ENCODE assay signal across 22 cellular contexts in the genomic region with DNA sequence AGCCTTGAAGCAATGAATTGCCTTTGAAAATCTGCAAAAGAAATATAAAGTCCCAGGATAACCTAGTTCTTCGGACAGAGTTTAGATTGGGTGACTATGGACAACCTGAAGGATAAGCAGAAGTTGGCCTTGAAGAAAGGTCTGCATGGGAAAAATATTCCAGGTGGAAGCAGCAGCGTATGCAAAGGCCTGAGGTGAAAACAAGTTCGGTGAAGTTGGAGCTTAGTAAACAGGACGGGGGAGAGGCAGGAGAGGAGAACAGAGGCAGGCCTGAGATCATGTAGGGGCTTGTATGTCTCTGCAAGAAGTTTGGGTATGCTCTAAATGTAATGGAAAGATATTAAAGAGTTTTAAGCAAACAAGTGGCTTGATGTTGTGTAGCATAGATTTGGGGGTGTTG.
DNase-seq lines count a peak whose midpoint lies in the region; ATAC-seq, FAIRE-seq and TF ChIP-seq lines count a peak whose summit lies in the region.
"Had no signal": no experiment of that assay in that cellular context is flagged by ENCODE, and none has a peak within 500 bp of the region (broad histone marks: within the 10 kb centered on the region; RNA-seq: fewer than 3 reads in every experiment).

No MANE protein-coding gene starts in this region.

- H3K4me1 ChIP-seq in mammary epithelial cell (ENCODE audit: insufficient read depth, low read length) (no peaks in the 10 kb centered on the region), breast epithelium (no peaks in the 10 kb centered on the region), H1 (replicated peaks in 1 of 4; ENCODE audit: control insufficient read depth in 3 of 4, insufficient read depth in 4 of 4, low read length in 3 of 4) (peaks cover 0 to 3% (median 1%) of the 10 kb centered on the region in 4 experiments; a peak in 1 of 7 replicates), keratinocyte (ENCODE audit: control insufficient read depth, extremely low read depth, insufficient read depth, low read length) (peaks cover 6% of the 10 kb centered on the region), prostate gland (replicated peaks) (no peaks in the 10 kb centered on the region)
- H3K4me1 ChIP-seq: A549, Caco-2 had no signal

- POLR2A ChIA-PET in H1 (lab: Charles Lee; ENCODE audit: partially characterized antibody) = no interaction called here

- CTCF ChIA-PET in mammary epithelial cell (lab: Charles Lee; ENCODE audit: low non-redundant PET) (interaction anchor here (0.5 kb wide), 1 partner anchor 318 kb away, joined by 3 read pairs; no protein-coding TSS in a partner anchor), H1 (lab: Charles Lee; ENCODE audit: partially characterized antibody) (no interaction called here)

- no peak overlapping the region for H3K23ac ChIP-seq in H1 (ENCODE audit: insufficient read length)

- in situ Hi-C loops in mammary epithelial cell (cut with MboI; ENCODE audit: low sequenced_read_pairs in 2 of 2) = no loop called here

- H3K4me2 ChIP-seq in mammary epithelial cell (ENCODE audit: insufficient read depth, low read depth, low read length) = no peak overlapping the region
- no peak overlapping the region for H3K4me2 ChIP-seq in H1 (ENCODE audit: insufficient read depth in 1 of 2, low read depth in 2 of 2, low read length in 2 of 2)
- H3K4me2 ChIP-seq in keratinocyte (ENCODE audit: control insufficient read depth, extremely low read depth, insufficient read depth, low read depth, low read length) = peak overlapping the region; percentile 17
- H3K4me2 ChIP-seq: A549 had no signal

- H2BK5ac ChIP-seq in H1 (ENCODE audit: low read depth, low read length) = no peak overlapping the region

- TF ChIP-seq RAD21 in H1 (IDR thresholded peaks at IDR 0.05 in 1 of 2, conservative IDR thresholded peaks at IDR 0.05 in 1 of 2; ENCODE audit: low read depth in 2 of 2, low read length in 2 of 2) = no peak

- intact Hi-C loops in mammary epithelial cell (cut with micrococcal nuclease) (no loop called here), breast epithelium (cut with DNase I; ENCODE audit: low total_unique reads) (no loop called here), prostate gland (cut with DNase I) (no loop called here)

- H3K79me1 ChIP-seq in H1 (ENCODE audit: low read depth, low read length) = no peaks in the 10 kb centered on the region

- H2BK12ac ChIP-seq in H1 (ENCODE audit: low read depth, low read length) = no peak overlapping the region

- no peak overlapping the region for H3K56ac ChIP-seq in H1 (replicated peaks; ENCODE audit: insufficient read length, low read depth, low read length)

- H2BK15ac ChIP-seq in H1 (ENCODE audit: low read length) = no peak overlapping the region

- H4K20me1 ChIP-seq in mammary epithelial cell (ENCODE audit: insufficient read depth, low read length) (no peaks in the 10 kb centered on the region), H1 (replicated peaks in 1 of 2; ENCODE audit: control insufficient read depth in 1 of 2, insufficient read depth in 2 of 2, low read length in 2 of 2) (peaks cover 0 to 1% of the 10 kb centered on the region in 2 experiments), keratinocyte (ENCODE audit: control insufficient read depth, extremely low read depth, insufficient read depth, low read length) (no peaks in the 10 kb centered on the region)

- TF ChIP-seq CTCF in mammary epithelial cell (conservative IDR thresholded peaks at IDR 0.05 in 1 of 2, IDR thresholded peaks at IDR 0.05 in 1 of 2; ENCODE audit: extremely low read depth in 1 of 2, insufficient read depth in 1 of 2, low read depth in 1 of 2, low read length in 2 of 2) (no peak), breast epithelium (IDR thresholded peaks at IDR 0.05) (no peak), H1 (IDR thresholded peaks at IDR 0.05; ENCODE audit: control extremely low read depth in 1 of 3, insufficient read depth in 1 of 3, low read depth in 1 of 3, low read length in 3 of 3) (no peak), keratinocyte (optimal IDR thresholded peaks at IDR 0.05 in 1 of 3, IDR thresholded peaks at IDR 0.05 in 1 of 3, conservative IDR thresholded peaks at IDR 0.05 in 1 of 3; ENCODE audit: extremely low read depth in 1 of 3, insufficient read depth in 2 of 3, low read length in 3 of 3) (no peak), prostate gland (IDR thresholded peaks at IDR 0.05) (no peak)

- H3K4ac ChIP-seq in H1 (replicated peaks; ENCODE audit: insufficient read length, low read depth, low read length) = no peak overlapping the region

- no peak for TF ChIP-seq POLR2A in breast epithelium (IDR thresholded peaks at IDR 0.05)
- no peak for TF ChIP-seq POLR2A in H1 (IDR thresholded peaks at IDR 0.05; ENCODE audit: control extremely low read depth in 1 of 2, low read depth in 2 of 2, low read length in 2 of 2)
- TF ChIP-seq POLR2A in prostate gland (IDR thresholded peaks at IDR 0.05) = no peak

- TF ChIP-seq EP300 in H1 (IDR thresholded peaks at IDR 0.05; ENCODE audit: borderline replicate concordance in 1 of 2, low read depth in 2 of 2, low read length in 2 of 2) = no peak

- H3K36me3 ChIP-seq in mammary epithelial cell (ENCODE audit: insufficient read depth, low read length) = no peaks in the 10 kb centered on the region
- H3K36me3 ChIP-seq in breast epithelium = no peaks in the 10 kb centered on the region
- no peaks in the 10 kb centered on the region for H3K36me3 ChIP-seq in H1 (ENCODE audit: control insufficient read depth in 2 of 4, insufficient read depth in 4 of 4, low read length in 3 of 4)
- H3K36me3 ChIP-seq in keratinocyte (ENCODE audit: control insufficient read depth in 2 of 2, extremely low read depth in 1 of 2, insufficient read depth in 2 of 2, low read length in 2 of 2) = no peaks in the 10 kb centered on the region
- H3K36me3 ChIP-seq in prostate gland = no peaks in the 10 kb centered on the region

- FAIRE-seq in H1 (lab: Jason Lieb, UNC) (no peak), keratinocyte (lab: Jason Lieb, UNC) (no peak)
- FAIRE-seq: A549, GM19239, H54, HTR-8/SVneo, K562 had no signal

- peak overlapping the region; percentile 5 for H2AFZ ChIP-seq in mammary epithelial cell (ENCODE audit: low read depth, low read length)
- peak overlapping the region; percentile 40; the same call in 1 of the 2 replicates for H2AFZ ChIP-seq in H1 (ENCODE audit: low read length)
- H2AFZ ChIP-seq in keratinocyte (ENCODE audit: control insufficient read depth, low read length) = peak overlapping the region; percentile 71

- H3K18ac ChIP-seq in H1 (ENCODE audit: extremely low read depth, low read length) = no peak overlapping the region

- H4K8ac ChIP-seq in H1 (ENCODE audit: extremely low read depth, insufficient read depth, low read length) = no peak overlapping the region

- H3K4me3 ChIP-seq in mammary epithelial cell (replicated peaks in 1 of 3; ENCODE audit: insufficient read depth in 1 of 3, low read depth in 2 of 3, low read length in 3 of 3) = no peak overlapping the region
- H3K4me3 ChIP-seq in breast epithelium = no peak overlapping the region
- H3K4me3 ChIP-seq in H1 (ENCODE audit: extremely low read depth in 1 of 4, insufficient read depth in 2 of 4, low read depth in 3 of 4, low read length in 4 of 4) = no peak overlapping the region
- no peak overlapping the region for H3K4me3 ChIP-seq in keratinocyte (ENCODE audit: control insufficient read depth in 2 of 3, extremely low read depth in 1 of 3, insufficient read depth in 2 of 3, low read depth in 1 of 3, low read length in 3 of 3)
- no peak overlapping the region for H3K4me3 ChIP-seq in prostate gland
- H3K4me3 ChIP-seq: A549, K562 had no signal

- no peak overlapping the region for H2AK5ac ChIP-seq in H1 (ENCODE audit: low read depth, low read length)

- H3K14ac ChIP-seq in H1 (ENCODE audit: insufficient read length) = no peak overlapping the region

- BruUV-seq in mammary epithelial cell (replicated peaks; lab: Mats Ljungman, UMichigan) = no TSS peak

- no peaks in the 10 kb centered on the region for H3K23me2 ChIP-seq in H1 (ENCODE audit: low read depth, low read length)

- H3K9ac ChIP-seq in mammary epithelial cell (ENCODE audit: insufficient read depth, low read length) (no peak overlapping the region), H1 (replicated peaks in 1 of 4; ENCODE audit: extremely low read depth in 1 of 4, low read depth in 3 of 4, low read length in 3 of 4) (no peak overlapping the region), keratinocyte (ENCODE audit: control insufficient read depth, extremely low read depth, insufficient read depth, low read length) (no peak overlapping the region)

- no peak overlapping the region for H4K91ac ChIP-seq in H1 (replicated peaks; ENCODE audit: insufficient read length, low read length)

- DNase-seq in mammary epithelial cell = no peak
- DNase-seq in breast epithelium (ENCODE audit: low spot score in 2 of 2) = no peak
- no peak for DNase-seq in H1 (ENCODE audit: low read depth in 1 of 2, low spot score in 2 of 2)
- no peak for DNase-seq in keratinocyte (ENCODE audit: low read depth, low spot score)
- no peak for DNase-seq in midbrain (lab: John Stamatoyannopoulos, UW)
- no peak for DNase-seq in prostate gland (ENCODE audit: low spot score)
- DNase-seq: AML-193; Caco-2; CD4-positive, alpha-beta T cell; DMS79 treated with DMSO at 0.1 percent for 48 hours; GF-D8; HFFc6; IMR-90 had no signal

- H2BK20ac ChIP-seq in H1 (ENCODE audit: low read length) = no peak overlapping the region

- no peak for ATAC-seq in HG03196 (IDR thresholded peaks at IDR 0.05; ENCODE audit: unreplicated experiment)
- ATAC-seq: A549, HCT116, K562 had no signal

- no peaks in the 10 kb centered on the region for H3K27me3 ChIP-seq in mammary epithelial cell (ENCODE audit: insufficient read depth, low read length)
- H3K27me3 ChIP-seq in breast epithelium = no peaks in the 10 kb centered on the region
- no peaks in the 10 kb centered on the region for H3K27me3 ChIP-seq in H1 (replicated peaks in 1 of 4; ENCODE audit: control insufficient read depth in 3 of 4, extremely low read depth in 1 of 4, insufficient read depth in 3 of 4, low read length in 3 of 4)
- no peaks in the 10 kb centered on the region for H3K27me3 ChIP-seq in keratinocyte (ENCODE audit: control insufficient read depth, extremely low read depth, insufficient read depth, low read length)
- no peaks in the 10 kb centered on the region for H3K27me3 ChIP-seq in prostate gland (replicated peaks; ENCODE audit: insufficient read depth)

- H3K79me2 ChIP-seq in mammary epithelial cell (ENCODE audit: insufficient read depth, low read length) (no peaks in the 10 kb centered on the region), H1 (ENCODE audit: control insufficient read depth in 1 of 2, insufficient read depth in 2 of 2, low read length in 2 of 2) (no peaks in the 10 kb centered on the region), keratinocyte (ENCODE audit: control insufficient read depth, insufficient read depth, low read length) (no peaks in the 10 kb centered on the region)

- H3K9me1 ChIP-seq in keratinocyte (ENCODE audit: control insufficient read depth, extremely low read depth, insufficient read depth, low read length) = no peaks in the 10 kb centered on the region

- dilution Hi-C loops in mammary epithelial cell (cut with HindIII; ENCODE audit: low sequenced_read_pairs) = no loop called here
- dilution Hi-C loops in keratinocyte (cut with MboI; ENCODE audit: extremely low pct_ligation_motif_present, low sequenced_read_pairs) = no loop called here

- H4K5ac ChIP-seq in H1 (ENCODE audit: insufficient read length, low read depth, low read length) = no peak overlapping the region

- H2BK120ac ChIP-seq in H1 (replicated peaks; ENCODE audit: low read depth, low read length) = no peak overlapping the region

- WGBS in mammary epithelial cell (ENCODE audit: low coverage, missing lambda C conversion rate) = 75% methylated on average over 4 of the region's 4 CpGs
- 84% methylated on average over 4 of the region's 4 CpGs; no CpG with 5 or more reads in 1 of the 2 experiments for WGBS in H1 (ENCODE audit: extremely low coverage in 1 of 2, insufficient coverage in 1 of 2, insufficient read length in 1 of 2, insufficient replicate concordance in 2 of 2, low coverage in 1 of 2, low lambda C conversion rate in 2 of 2, missing lambda C conversion rate in 1 of 2), 2 experiments
- 53% methylated on average over 4 of the region's 4 CpGs for WGBS in prostate gland

- no peak overlapping the region for H3K27ac ChIP-seq in mammary epithelial cell (ENCODE audit: insufficient read depth, low read depth, low read length)
- no peak overlapping the region for H3K27ac ChIP-seq in breast epithelium
- H3K27ac ChIP-seq in H1 (ENCODE audit: low read depth, low read length) = no peak overlapping the region
- no peak overlapping the region for H3K27ac ChIP-seq in keratinocyte (ENCODE audit: control insufficient read depth, insufficient read depth, low read length)
- H3K27ac ChIP-seq in prostate gland = no peak overlapping the region
- H3K27ac ChIP-seq: 22Rv1, A549, C4-2B had no signal

- H3K9me3 ChIP-seq in mammary epithelial cell (replicated peaks; ENCODE audit: insufficient read depth, low read length) = no peaks in the 10 kb centered on the region
- no peaks in the 10 kb centered on the region for H3K9me3 ChIP-seq in breast epithelium
- H3K9me3 ChIP-seq in H1 (ENCODE audit: insufficient read depth in 2 of 2, low read depth in 1 of 2, low read length in 1 of 2) = no peaks in the 10 kb centered on the region
- H3K9me3 ChIP-seq in keratinocyte (ENCODE audit: control insufficient read depth, low read depth, low read length) = no peaks in the 10 kb centered on the region
- no peaks in the 10 kb centered on the region for H3K9me3 ChIP-seq in prostate gland
- H3K9me3 ChIP-seq: A549, Caco-2 had no signal

Comparison
In these comparisons a context has a peak if more than half of its experiments do, and no peak if none do; other contexts are left out.
1. H2AFZ ChIP-seq: peak in every context shown above with its lines; median percentile 71 in keratinocyte; 40 in H1; 5 in mammary epithelial cell.